9 cellular contexts compared by ENCODE assay signal in the genomic region with DNA sequence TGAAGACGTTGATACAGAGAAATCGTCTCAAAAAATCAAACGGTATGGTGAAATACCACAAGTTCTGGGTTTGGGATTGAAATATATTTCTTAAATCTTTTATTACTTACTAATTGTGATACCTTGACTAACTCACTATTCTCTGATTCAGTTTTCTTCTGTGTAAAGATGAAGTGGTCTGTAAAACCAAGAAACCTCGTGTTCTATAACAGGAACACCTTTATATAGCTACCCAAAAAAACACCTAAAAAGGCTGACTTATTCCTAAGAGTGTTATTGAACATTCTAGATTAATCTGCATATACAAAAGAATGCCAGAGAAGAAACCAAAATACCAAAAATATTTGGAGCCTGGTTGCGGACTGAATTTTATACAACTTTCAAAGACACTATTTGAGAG. TPM values are rescaled to one million over a fixed set of nuclear protein-coding genes. Genes with fewer than 3 reads are reported as not detected.
DNase-seq lines count a peak whose midpoint lies in the region; ATAC-seq and TF ChIP-seq lines count a peak whose summit lies in the region.
"Had no signal": no experiment of that assay in that cellular context is flagged by ENCODE, and none has a peak within 500 bp of the region (broad histone marks: within the 10 kb centered on the region; RNA-seq: fewer than 3 reads in every experiment).

No MANE protein-coding gene starts in this region.

- intact Hi-C loops in psoas muscle (cut with DNase I): no loop called here
- intact Hi-C loops in prostate gland (cut with DNase I): loop anchor here (5.0 kb wide), 1 partner anchor 535 kb away; a partner anchor contains a TSS

- DNase-seq in GM10266 (ENCODE audit: extremely low spot score) (peak; percentile 4), NB4 (ENCODE audit: low read depth) (no peak), psoas muscle (no peak), prostate gland (ENCODE audit: low spot score) (no peak), hippocampal formation (lab: John Stamatoyannopoulos, UW) (no peak), NCI-H187 (lab: John Stamatoyannopoulos, UW) (no peak)

- H3K4me1 ChIP-seq in endocrine pancreas (ENCODE audit: control insufficient read depth, insufficient read depth, low read length) (peaks cover 12% of the 10 kb centered on the region), psoas muscle (peaks cover 4% of the 10 kb centered on the region), prostate gland (replicated peaks) (no peaks in the 10 kb centered on the region)

- H3K36me3 ChIP-seq in endocrine pancreas (ENCODE audit: control insufficient read depth, insufficient read depth, low read length) (no peaks in the 10 kb centered on the region), psoas muscle (ENCODE audit: insufficient read depth in 1 of 2, low read depth in 1 of 2) (peaks cover 0 to 26% of the 10 kb centered on the region in 2 donors), prostate gland (no peaks in the 10 kb centered on the region)

- H3K27me3 ChIP-seq in endocrine pancreas (ENCODE audit: control insufficient read depth, insufficient read depth, low read length): no peaks in the 10 kb centered on the region
- no peaks in the 10 kb centered on the region for H3K27me3 ChIP-seq in psoas muscle (ENCODE audit: insufficient read depth in 3 of 3, low read length in 2 of 3)
- no peaks in the 10 kb centered on the region for H3K27me3 ChIP-seq in prostate gland (replicated peaks; ENCODE audit: insufficient read depth)

- H3K9ac ChIP-seq in endocrine pancreas (ENCODE audit: control insufficient read depth, insufficient read depth, low read length): peak overlapping the region; percentile 60

- peak overlapping the region; percentile 59 for H3K4me3 ChIP-seq in NB4 (ENCODE audit: low read depth, low read length)
- peak overlapping the region; percentile 95 for H3K4me3 ChIP-seq in endocrine pancreas (ENCODE audit: control insufficient read depth, insufficient read depth, low read length)
- peak overlapping the region; percentile 78 for H3K4me3 ChIP-seq in psoas muscle
- peak overlapping the region in 1 of 2 donors; percentile 49 for H3K4me3 ChIP-seq in prostate gland

- H3K27ac ChIP-seq in psoas muscle (peak overlapping the region; percentile 86), prostate gland (no peak overlapping the region)

- TF ChIP-seq POLR2A in NB4 (IDR thresholded peaks at IDR 0.05; ENCODE audit: extremely low read depth, insufficient read length): no peak
- no peak for TF ChIP-seq POLR2A in prostate gland (IDR thresholded peaks at IDR 0.05)

- TF ChIP-seq CTCF in GM10266 (IDR thresholded peaks at IDR 0.05; ENCODE audit: control insufficient read depth, insufficient read depth, low read depth, missing control alignments) (no peak), NB4 (IDR thresholded peaks at IDR 0.05; ENCODE audit: low read depth, low read length) (no peak), psoas muscle (IDR thresholded peaks at IDR 0.05) (no peak), prostate gland (IDR thresholded peaks at IDR 0.05) (no peak)

- WGBS in psoas muscle, 3 donors: 89 to 90% (median 90%) methylated on average over 5 of the region's 5 CpGs
- 82% methylated on average over 5 of the region's 5 CpGs for WGBS in prostate gland

- H3K9me3 ChIP-seq in endocrine pancreas (ENCODE audit: control insufficient read depth, low read length) (no peaks in the 10 kb centered on the region), psoas muscle (no peaks in the 10 kb centered on the region), prostate gland (no peaks in the 10 kb centered on the region)

- ATAC-seq in psoas muscle: no peak
- ATAC-seq in HG03175 (IDR thresholded peaks at IDR 0.05; ENCODE audit: unreplicated experiment): no peak

RNA-seq across cellular contexts. Expression of a gene that starts 0.7 kb away (rescaled TPM):
- total RNA-seq in psoas muscle (1 to 10 TPM in 1 of 4 donors, under 1 TPM in 3; 0.19 to 1.2 (median 0.52) TPM), prostate gland (1 to 10 TPM in 1 of 2 donors, under 1 TPM in 1; 0.68 to 5.7 TPM)
- 1 to 10 TPM in 1 of 3 donors, under 1 TPM in 2; 0.44 to 1.3 (median 0.45) TPM for polyA plus RNA-seq in psoas muscle

RNA-seq across cellular contexts. Expression of a gene that starts 0.8 kb away (rescaled TPM):
- 1 to 10 TPM; 4.3 to 9.4 (median 6.5) TPM for total RNA-seq in psoas muscle
- polyA plus RNA-seq in psoas muscle: 1 to 10 TPM; 2.7 to 9.3 (median 3.7) TPM
- 10 to 100 TPM in 1 of 2 donors, 1 to 10 TPM in 1; 8.9 to 10.9 TPM for total RNA-seq in prostate gland

RNA-seq across cellular contexts. Expression of a gene that starts 37.9 kb away (rescaled TPM):
- total RNA-seq in psoas muscle (1 to 10 TPM in 2 of 4 donors, under 1 TPM in 2; 0.65 to 1.6 (median 1.0) TPM), prostate gland (not detected)
- 1 to 10 TPM in 2 of 3 donors, under 1 TPM in 1; 0.12 to 2.4 (median 2.3) TPM for polyA plus RNA-seq in psoas muscle
- total RNA-seq: activated CD8-positive, alpha-beta memory T cell treated with anti-CD3 and anti-CD28 coated beads for 36 hours had no signal
